In genomic region chr5:134138416-134139376, GRCh38 we compare ENCODE assay signal across 8 cellular contexts. TPM values are rescaled to one million over a fixed set of nuclear protein-coding genes. Genes with fewer than 3 reads are reported as not detected.
DNase-seq lines count a peak whose midpoint lies in the region; ATAC-seq, FAIRE-seq and TF ChIP-seq lines count a peak whose summit lies in the region.

No MANE protein-coding gene starts in this region.

- peak overlapping the region in 1 of 2 experiments; percentile 37; a peak in 2 of 4 replicates for H3K9ac ChIP-seq in K562 (ENCODE audit: insufficient read depth in 1 of 2, low read depth in 2 of 2, low read length in 2 of 2)

- in situ Hi-C loops in GM13976 (cut with MboI; ENCODE audit: low sequenced_read_pairs, unreplicated experiment) (no loop called here), K562 (cut with MboI) (no loop called here)

- H3K4me3 Mint-ChIP-seq in glutamatergic neuron (ENCODE audit: unreplicated experiment), result no peak overlapping the region

- CTCF ChIA-PET in RWPE1 (lab: Yijun Ruan, JAX), result interaction anchor here (0.5 to 11.4 kb wide), 10 partner anchors 9 to 157 kb away, joined by 3 to 219 read pairs (median 10); no protein-coding TSS in a partner anchor
- CTCF ChIA-PET in K562 (lab: Yijun Ruan, JAX; ENCODE audit: low intra/inter-chr PET ratio), result interaction anchor here (0.6 to 0.7 kb wide), 2 partner anchors 36 to 164 kb away, joined by 3 to 4 read pairs; no protein-coding TSS in a partner anchor

- no peak overlapping the region for H3K27ac Mint-ChIP-seq in glutamatergic neuron (ENCODE audit: unreplicated experiment)

- 89% methylated on average over 3 of the region's 3 CpGs for WGBS in K562 (ENCODE audit: insufficient coverage, low coverage, missing lambda C conversion rate)
- WGBS in spleen, 5 donors, result 67 to 92% (median 78%) methylated on average over 2 to 3 of the region's 3 CpGs

- FAIRE-seq in K562 (lab: Jason Lieb, UNC), result peak; percentile 26

- no peak for TF ChIP-seq EP300 in K562 (IDR thresholded peaks at IDR 0.05; ENCODE audit: low read length)

- H3K36me3 Mint-ChIP-seq in glutamatergic neuron (ENCODE audit: unreplicated experiment), result peaks cover 9% of the 10 kb centered on the region

- H3K79me2 ChIP-seq in K562 (ENCODE audit: control insufficient read depth, insufficient read depth, low read length), result peaks cover 18% of the 10 kb centered on the region

- intact Hi-C loops in K562 (cut with micrococcal nuclease) (no loop called here), spleen (cut with DNase I; ENCODE audit: low total_unique reads) (no loop called here)

- peaks cover 4% of the 10 kb centered on the region for H3K27me3 Mint-ChIP-seq in glutamatergic neuron (ENCODE audit: unreplicated experiment)

- no TSS peak for BruUV-seq in K562 (replicated peaks; lab: Mats Ljungman, UMichigan)

- peak overlapping the region; percentile 65 for H3K27ac ChIP-seq in RWPE1
- H3K27ac ChIP-seq in K562 (ENCODE audit: extremely low read depth, low read depth, low read length), result no peak overlapping the region
- peak overlapping the region in 5 of 8 donors; percentile 5 to 88 (median 54) for H3K27ac ChIP-seq in spleen

- H3K9me3 ChIP-seq in K562 (replicated peaks; ENCODE audit: control insufficient read depth, insufficient read depth, low read depth, low read length) (no peaks in the 10 kb centered on the region), spleen (no peaks in the 10 kb centered on the region)

- peaks cover 8% of the 10 kb centered on the region for H3K9me1 ChIP-seq in K562 (ENCODE audit: control insufficient read depth, insufficient read depth, low read length)

- H2AFZ ChIP-seq in K562 (ENCODE audit: low read depth, low read length), result no peak overlapping the region

- POLR2A ChIA-PET in RWPE1 (lab: Yijun Ruan, JAX; ENCODE audit: low non-redundant PET), result no interaction called here
- POLR2A ChIA-PET in K562 (lab: Yijun Ruan, JAX), result interaction anchor here (0.6 to 2.3 kb wide), 9 partner anchors 9 to 123 kb away, joined by 3 to 11 read pairs (median 4); no protein-coding TSS in a partner anchor

- no peak overlapping the region for H3K4me2 ChIP-seq in K562 (ENCODE audit: insufficient read depth, low read length)

- peaks cover 77% of the 10 kb centered on the region; the same call in 2 of the 3 replicates for H3K36me3 ChIP-seq in K562 (ENCODE audit: control insufficient read depth, insufficient read depth, low read length)
- peaks cover 0 to 97% (median 48%) of the 10 kb centered on the region in 6 donors for H3K36me3 ChIP-seq in spleen

- peaks cover 6% of the 10 kb centered on the region for H3K9me3 Mint-ChIP-seq in glutamatergic neuron (ENCODE audit: unreplicated experiment)

- no peak for TF ChIP-seq CTCF in GM13976 (IDR thresholded peaks at IDR 0.05; ENCODE audit: borderline replicate concordance, control extremely low read depth, extremely low read depth, insufficient read depth, missing control alignments)
- TF ChIP-seq CTCF in RWPE1 (conservative IDR thresholded peaks at IDR 0.05; ENCODE audit: low read depth), result no peak
- TF ChIP-seq CTCF in K562 (IDR thresholded peaks at IDR 0.05 in 2 of 3, conservative IDR thresholded peaks at IDR 0.05 in 1 of 3; ENCODE audit: insufficient read depth in 2 of 3, low read depth in 1 of 3, low read length in 3 of 3), result no peak
- no peak for TF ChIP-seq CTCF in spleen (IDR thresholded peaks at IDR 0.05 in 8 of 11, conservative IDR thresholded peaks at IDR 0.05 in 3 of 11)
- no peak for TF ChIP-seq CTCF in glutamatergic neuron (IDR thresholded peaks at IDR 0.05; ENCODE audit: partially characterized antibody, unreplicated experiment)

- H3K27me3 ChIP-seq in K562 (ENCODE audit: control insufficient read depth in 2 of 2, insufficient read depth in 2 of 2, low read length in 2 of 2), result no peaks in the 10 kb centered on the region
- no peaks in the 10 kb centered on the region for H3K27me3 ChIP-seq in spleen (replicated peaks in 1 of 7)

- DNase-seq in GM13976 (ENCODE audit: low spot score) (peak; percentile 82), HCEC 1CT (peak; percentile 22), RWPE1 (ENCODE audit: low spot score) (peak; percentile 87), K562 (ENCODE audit: extremely low read depth in 1 of 4, low spot score in 3 of 4) (no peak), spleen (peak; percentile 63), glutamatergic neuron (no peak), NCI-H1105 (lab: John Stamatoyannopoulos, UW) (no peak), DMS153 treated with DMSO at 0.1 percent for 48 hours (lab: John Stamatoyannopoulos, UW; ENCODE audit: unreplicated experiment) (no peak)

- no peak for TF ChIP-seq RAD21 in K562 (CRISPR knock-in tag; conservative IDR thresholded peaks at IDR 0.05 in 1 of 2, IDR thresholded peaks at IDR 0.05 in 1 of 2)

- TF ChIP-seq POLR2A in K562 (conservative IDR thresholded peaks at IDR 0.05), result no peak
- TF ChIP-seq POLR2A in spleen (IDR thresholded peaks at IDR 0.05), result no peak

- H3K4me1 Mint-ChIP-seq in glutamatergic neuron (ENCODE audit: low read depth, unreplicated experiment), result peaks cover 19% of the 10 kb centered on the region

- H3K4me3 ChIP-seq in K562, result no peak overlapping the region
- H3K4me3 ChIP-seq in spleen, result no peak overlapping the region

- H4K20me1 ChIP-seq in K562 (replicated peaks; ENCODE audit: control insufficient read depth, insufficient read depth, low read length), result peaks cover 24% of the 10 kb centered on the region

- H3K4me1 ChIP-seq in K562 (replicated peaks in 1 of 2; ENCODE audit: control insufficient read depth in 2 of 2, insufficient read depth in 2 of 2, low read length in 2 of 2), result peaks cover 10 to 30% of the 10 kb centered on the region in 2 experiments; a peak in 4 of 5 replicates
- peaks cover 22 to 83% (median 70%) of the 10 kb centered on the region in 6 donors for H3K4me1 ChIP-seq in spleen

- no peak for ATAC-seq in K562

TF ChIP-seq in K562, 482 proteins besides CTCF, POLR2A, EP300 and RAD21 (continues in another document):
- TF ChIP-seq ZFP91 (CRISPR knock-in tag; IDR thresholded peaks at IDR 0.05) (no peak), RBBP5 (IDR thresholded peaks at IDR 0.05; ENCODE audit: borderline replicate concordance, insufficient read depth, low read length, poor library complexity, severe bottlenecking) (no peak), BRD9 (IDR thresholded peaks at IDR 0.05; ENCODE audit: low read depth, partially characterized antibody) (no peak), PTRF (tag; IDR thresholded peaks at IDR 0.05) (no peak)

RNA-seq across cellular contexts. Expression of gene TCF7, which starts 24.2 kb away (rescaled TPM):
- 22.7 and 54.2 TPM in 2 replicates for total RNA-seq in K562 (2011; cell fraction: chromatin; rRNA removed; ENCODE audit: low replicate concordance)
- total RNA-seq in K562 (2011; cell fraction: nucleolus; rRNA removed), result 20.5 and 24.5 TPM in 2 replicates
- total RNA-seq in K562 (2011; cell fraction: nucleoplasm; rRNA removed), result 24.3 and 38.9 TPM in 2 replicates
- 5.8 TPM in 2 replicates for total RNA-seq in K562 (2014; rRNA removed)
- 3.4 TPM in 2 replicates for total RNA-seq in K562 (2014; rRNA removed; fragmentation: Illumina TruSeq; extraction: Trizol)
- total RNA-seq in K562 (2015; rRNA removed; fragmentation: Illumina TruSeq; extraction: Trizol), result 3.1 and 3.2 TPM in 2 replicates
- total RNA-seq in K562 (2021), result 10.3 and 12.6 TPM in 2 replicates
- 3.2 and 4.2 TPM in 2 replicates for polyA plus RNA-seq in K562 (2011; rRNA removed)
- polyA plus RNA-seq in K562 (2011; cell fraction: cytosol; rRNA removed), result 2.6 and 5.4 TPM in 2 replicates
- 4.1 and 11.1 TPM in 2 replicates for polyA plus RNA-seq in K562 (2011; cell fraction: nucleus; rRNA removed)
- 8.3 and 8.9 TPM in 2 replicates for polyA plus RNA-seq in K562 (2012)
- polyA plus RNA-seq in K562 (2014; fragmentation: Illumina TruSeq; extraction: Trizol), result 14.4 and 14.9 TPM in 2 replicates
- polyA plus RNA-seq in K562 (2014; fragmentation: Nextera tagmentation; extraction: Ambion mirVana), result 1 to 10 TPM; 1.6 to 2.0 TPM
- polyA plus RNA-seq in K562 (2014; rRNA removed), result 5.4 and 5.8 TPM in 2 replicates
- 5.5 and 7.4 TPM in 2 replicates for polyA minus RNA-seq in K562 (2011; rRNA and poly(A)+ RNA removed)
- 5.3 and 9.5 TPM in 2 replicates for polyA minus RNA-seq in K562 (2011; cell fraction: cytosol; rRNA and poly(A)+ RNA removed)
- polyA minus RNA-seq in K562 (2011; cell fraction: nucleus; rRNA and poly(A)+ RNA removed), result 8.3 and 13.5 TPM in 2 replicates
- 10 to 100 TPM; 29.0 to 88.3 (median 53.7) TPM for total RNA-seq in spleen
- polyA plus RNA-seq in spleen, result 10 to 100 TPM; 13.7 to 24.3 (median 18.1) TPM
- total RNA-seq in glutamatergic neuron (ENCODE audit: unreplicated experiment), result 5.8 TPM

RNA-seq across cellular contexts. Expression of gene SKP1, which starts 38.1 kb away (rescaled TPM):
- 90.0 and 233 TPM in 2 replicates for total RNA-seq in K562 (2011; cell fraction: chromatin; rRNA removed; ENCODE audit: low replicate concordance)
- total RNA-seq in K562 (2011; cell fraction: nucleolus; rRNA removed), result 56.3 and 56.9 TPM in 2 replicates
- 128 and 219 TPM in 2 replicates for total RNA-seq in K562 (2011; cell fraction: nucleoplasm; rRNA removed)
- total RNA-seq in K562 (2014; rRNA removed), result 259 and 301 TPM in 2 replicates
- 655 and 748 TPM in 2 replicates for total RNA-seq in K562 (2014; rRNA removed; fragmentation: Illumina TruSeq; extraction: Trizol)
- 621 and 639 TPM in 2 replicates for total RNA-seq in K562 (2015; rRNA removed; fragmentation: Illumina TruSeq; extraction: Trizol)
- 302 and 303 TPM in 2 replicates for total RNA-seq in K562 (2021)
- polyA plus RNA-seq in K562 (2011; rRNA removed), result 471 and 627 TPM in 2 replicates
- 91.9 and 240 TPM in 2 replicates for polyA plus RNA-seq in K562 (2011; cell fraction: cytosol; rRNA removed)
- polyA plus RNA-seq in K562 (2011; cell fraction: nucleus; rRNA removed), result 71.9 and 148 TPM in 2 replicates
- 488 and 491 TPM in 2 replicates for polyA plus RNA-seq in K562 (2012)
- 809 and 876 TPM in 2 replicates for polyA plus RNA-seq in K562 (2014; fragmentation: Illumina TruSeq; extraction: Trizol)
- polyA plus RNA-seq in K562 (2014; fragmentation: Nextera tagmentation; extraction: Ambion mirVana), result 1,000 to 10,000 TPM; 2,075 to 2,109 TPM
- 625 and 669 TPM in 2 replicates for polyA plus RNA-seq in K562 (2014; rRNA removed)
- polyA minus RNA-seq in K562 (2011; rRNA and poly(A)+ RNA removed), result 617 and 618 TPM in 2 replicates
- polyA minus RNA-seq in K562 (2011; cell fraction: cytosol; rRNA and poly(A)+ RNA removed), result 97.3 and 126 TPM in 2 replicates
- 44.0 and 74.6 TPM in 2 replicates for polyA minus RNA-seq in K562 (2011; cell fraction: nucleus; rRNA and poly(A)+ RNA removed)
- 100 to 1,000 TPM; 121 to 246 (median 193) TPM for total RNA-seq in spleen
- polyA plus RNA-seq in spleen, result 100 to 1,000 TPM; 142 to 354 (median 228) TPM
- total RNA-seq in glutamatergic neuron (ENCODE audit: unreplicated experiment), result 345 TPM

Comparison
In these comparisons a context has a peak if more than half of its experiments do, and no peak if none do; other contexts are left out.
1. DNase-seq: peak in GM13976 (single experiment), HCEC 1CT (single experiment), RWPE1 (single experiment) and spleen (single experiment); none in K562 (0 of 4), glutamatergic neuron (single experiment), NCI-H1105 (single experiment) and DMS153 treated with DMSO at 0.1 percent for 48 hours (single experiment).